8 cellular contexts compared by ENCODE assay signal in genomic region chr4:84971319-84971932, GRCh38. TPM values are rescaled to one million over a fixed set of nuclear protein-coding genes. Genes with fewer than 3 reads are reported as not detected.
A peak's percentile ranks its signal among the peaks of the same experiment; 100 is the strongest.
DNase-seq lines count a peak whose midpoint lies in the region; FAIRE-seq and TF ChIP-seq lines count a peak whose summit lies in the region.

No MANE protein-coding gene starts in this region.

- H3K4me1 ChIP-seq in keratinocyte (ENCODE audit: control insufficient read depth, extremely low read depth, insufficient read depth, low read length) (peaks cover 4% of the 10 kb centered on the region), vagina (no peaks in the 10 kb centered on the region)

- H3K36me3 Mint-ChIP-seq in T-helper 2 cell treated with Interferon-gamma antibody and Interleukin-4, amounts not matched to agents 5 μg/mL and 100 μg/mL, for 36 hours (ENCODE audit: low read depth): peaks cover 1% of the 10 kb centered on the region

- H3K27ac ChIP-seq in keratinocyte (ENCODE audit: control insufficient read depth, insufficient read depth, low read length): no peak overlapping the region
- H3K27ac ChIP-seq in vagina: no peak overlapping the region

- TF ChIP-seq CTCF in GM13976 (IDR thresholded peaks at IDR 0.05; ENCODE audit: borderline replicate concordance, control extremely low read depth, extremely low read depth, insufficient read depth, missing control alignments) (peak; percentile 18), WI38 (IDR thresholded peaks at IDR 0.05; ENCODE audit: low read depth, low read length) (peak; percentile 25; the same call in 1 of the 2 replicates), keratinocyte (optimal IDR thresholded peaks at IDR 0.05 in 1 of 3, IDR thresholded peaks at IDR 0.05 in 1 of 3, conservative IDR thresholded peaks at IDR 0.05 in 1 of 3; ENCODE audit: extremely low read depth in 1 of 3, insufficient read depth in 2 of 3, low read length in 3 of 3) (peak in 2 of 3 experiments; percentile 26 to 37), vagina (IDR thresholded peaks at IDR 0.05) (peak; percentile 11 to 78 (median 59))

- no peak overlapping the region for H3K27ac Mint-ChIP-seq in T-helper 2 cell treated with Interferon-gamma antibody and Interleukin-4, amounts not matched to agents 5 μg/mL and 100 μg/mL, for 36 hours

- H3K4me1 Mint-ChIP-seq in T-helper 2 cell treated with Interferon-gamma antibody and Interleukin-4, amounts not matched to agents 5 μg/mL and 100 μg/mL, for 36 hours (ENCODE audit: low read depth): peaks cover 8% of the 10 kb centered on the region

- no peaks in the 10 kb centered on the region for H3K79me2 ChIP-seq in keratinocyte (ENCODE audit: control insufficient read depth, insufficient read depth, low read length)

- TF ChIP-seq POLR2A in vagina (IDR thresholded peaks at IDR 0.05): no peak

- no peak overlapping the region for H2AFZ ChIP-seq in keratinocyte (ENCODE audit: control insufficient read depth, low read length)

- dilution Hi-C loops in keratinocyte (cut with MboI; ENCODE audit: extremely low pct_ligation_motif_present, low sequenced_read_pairs): no loop called here

- H3K4me3 ChIP-seq in WI38 (ENCODE audit: low read depth, low read length) (no peak overlapping the region), keratinocyte (ENCODE audit: control insufficient read depth in 2 of 3, extremely low read depth in 1 of 3, insufficient read depth in 2 of 3, low read depth in 1 of 3, low read length in 3 of 3) (no peak overlapping the region), vagina (no peak overlapping the region)

- no peaks in the 10 kb centered on the region for H4K20me1 ChIP-seq in keratinocyte (ENCODE audit: control insufficient read depth, extremely low read depth, insufficient read depth, low read length)

- H3K27me3 Mint-ChIP-seq in T-helper 2 cell treated with Interferon-gamma antibody and Interleukin-4, amounts not matched to agents 5 μg/mL and 100 μg/mL, for 36 hours (ENCODE audit: low read depth): peaks cover 22% of the 10 kb centered on the region

- no peaks in the 10 kb centered on the region for H3K9me3 Mint-ChIP-seq in T-helper 2 cell treated with Interferon-gamma antibody and Interleukin-4, amounts not matched to agents 5 μg/mL and 100 μg/mL, for 36 hours

- no peak overlapping the region for H3K9ac ChIP-seq in keratinocyte (ENCODE audit: control insufficient read depth, extremely low read depth, insufficient read depth, low read length)

- H3K27me3 ChIP-seq in keratinocyte (ENCODE audit: control insufficient read depth, extremely low read depth, insufficient read depth, low read length) (no peaks in the 10 kb centered on the region), vagina (no peaks in the 10 kb centered on the region)

- DNase-seq in GM13976 (ENCODE audit: low spot score): peak; percentile 26
- DNase-seq in NCI-H1105 (lab: John Stamatoyannopoulos, UW): peak; percentile 43
- DNase-seq in keratinocyte (ENCODE audit: low read depth, low spot score): no peak
- DNase-seq in vagina (ENCODE audit: extremely low spot score in 2 of 2): no peak
- DNase-seq in T-helper 2 cell treated with Interferon-gamma antibody and Interleukin-4, amounts not matched to agents 5 μg/mL and 100 μg/mL, for 36 hours (ENCODE audit: low spot score): no peak
- DNase-seq in T1000 (lab: John Stamatoyannopoulos, UW): no peak

- no peaks in the 10 kb centered on the region for H3K36me3 ChIP-seq in keratinocyte (ENCODE audit: control insufficient read depth in 2 of 2, extremely low read depth in 1 of 2, insufficient read depth in 2 of 2, low read length in 2 of 2)
- H3K36me3 ChIP-seq in vagina: no peaks in the 10 kb centered on the region

- no peak overlapping the region for H3K4me3 Mint-ChIP-seq in T-helper 2 cell treated with Interferon-gamma antibody and Interleukin-4, amounts not matched to agents 5 μg/mL and 100 μg/mL, for 36 hours

- intact Hi-C loops in vagina (cut with DNase I): no loop called here

- FAIRE-seq in A204.1 (lab: Jason Lieb, UNC): peak; percentile 99
- FAIRE-seq in keratinocyte (lab: Jason Lieb, UNC): peak; percentile 87

- H3K4me2 ChIP-seq in keratinocyte (ENCODE audit: control insufficient read depth, extremely low read depth, insufficient read depth, low read depth, low read length): no peak overlapping the region

- H3K9me3 ChIP-seq in keratinocyte (ENCODE audit: control insufficient read depth, low read depth, low read length) (no peaks in the 10 kb centered on the region), vagina (no peaks in the 10 kb centered on the region)

- in situ Hi-C loops in GM13976 (cut with MboI; ENCODE audit: low sequenced_read_pairs, unreplicated experiment): loop anchor here (25.0 kb wide), 1 partner anchor 234 kb away; no protein-coding TSS in a partner anchor

- no peaks in the 10 kb centered on the region for H3K9me1 ChIP-seq in keratinocyte (ENCODE audit: control insufficient read depth, extremely low read depth, insufficient read depth, low read length)

RNA-seq across cellular contexts. Expression of gene WDFY3, which starts 4.9 kb away (rescaled TPM):
- 24.8 to 34.2 TPM (median 28.5 TPM) in 3 replicates for polyA plus RNA-seq in keratinocyte
- 19.3 TPM for polyA plus RNA-seq in keratinocyte (2011; ENCODE audit: low read depth)
- 12.8 and 23.7 TPM in 2 replicates for polyA plus RNA-seq in keratinocyte (2011; cell fraction: cytosol; rRNA removed)
- 59.3 and 60.4 TPM in 2 replicates for polyA plus RNA-seq in keratinocyte (2011; cell fraction: nucleus; rRNA removed)
- 11.7 and 19.5 TPM in 2 replicates for polyA plus RNA-seq in keratinocyte (2012; ENCODE audit: low replicate concordance)
- 80.5 to 178 TPM (median 160 TPM) in 3 replicates for polyA minus RNA-seq in keratinocyte
- 23.2 TPM for polyA minus RNA-seq in keratinocyte (2011; cell fraction: cytosol; rRNA and poly(A)+ RNA removed)
- 239 and 361 TPM in 2 replicates for polyA minus RNA-seq in keratinocyte (2011; cell fraction: nucleus; rRNA and poly(A)+ RNA removed)
- total RNA-seq in vagina: 67.8 TPM

Comparison
In these comparisons a context has a peak if more than half of its experiments do, and no peak if none do; other contexts are left out.
1. DNase-seq: peak in GM13976 (single experiment) and NCI-H1105 (single experiment); none in keratinocyte (single experiment), vagina (0 of 2), T-helper 2 cell treated with Interferon-gamma antibody and Interleukin-4, amounts not matched to agents 5 μg/mL and 100 μg/mL, for 36 hours (single experiment) and T1000 (single experiment).
2. Peak in every context shown above with its lines, with median percentiles within 50 percentile points of each other: CTCF ChIP-seq.